In the genomic region with DNA sequence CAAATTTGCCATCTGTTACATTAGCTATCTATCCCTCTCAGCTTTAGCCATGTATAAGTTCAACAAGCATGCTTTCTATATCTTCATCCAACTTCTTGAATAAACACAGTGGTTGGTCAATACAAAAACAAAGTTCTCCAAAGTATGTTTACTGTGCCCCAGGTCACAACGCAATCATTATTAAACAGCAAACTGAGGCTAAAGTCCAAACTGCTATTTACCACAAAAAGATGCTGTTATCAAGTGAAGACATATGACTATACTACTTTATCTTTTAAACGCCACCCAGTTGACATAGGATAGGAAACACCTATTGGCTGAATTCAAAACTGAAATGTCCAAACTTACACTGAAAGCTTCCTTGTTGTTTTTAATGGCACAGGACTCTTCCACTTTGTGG, we compare ENCODE assay signal across 1 cellular context.
A peak's percentile ranks its signal among the peaks of the same experiment; 100 is the strongest.
TF ChIP-seq lines count a peak whose summit lies in the region.

No MANE protein-coding gene starts in this region.

TF ChIP-seq in HepG2, 621 proteins besides CTCF, POLR2A, EP300 and RAD21 (continued from another document and continues in another):
- TF ChIP-seq CREB1 (IDR thresholded peaks at IDR 0.05) (no peak), CREB1 (CRISPR knock-in tag; IDR thresholded peaks at IDR 0.05) (peak; percentile 78), NFYC (CRISPR knock-in tag; IDR thresholded peaks at IDR 0.05) (peak; percentile 43), RBAK (CRISPR knock-in tag; IDR thresholded peaks at IDR 0.05) (no peak), DNMT1 (CRISPR knock-in tag; IDR thresholded peaks at IDR 0.05) (no peak), NCOA2 (CRISPR knock-in tag; IDR thresholded peaks at IDR 0.05) (peak; percentile 93), DMAP1 (CRISPR knock-in tag; IDR thresholded peaks at IDR 0.05) (0 out of 2 replicates have a peak, but pooled peaks have one; percentile 26), FOSL2 (CRISPR knock-in tag; IDR thresholded peaks at IDR 0.05) (peak; percentile 52; the same call in 1 of the 2 replicates), THYN1 (CRISPR knock-in tag; IDR thresholded peaks at IDR 0.05; ENCODE audit: borderline replicate concordance, low read depth) (no peak), CBX5 (CRISPR knock-in tag; IDR thresholded peaks at IDR 0.05; ENCODE audit: borderline replicate concordance) (no peak), GATAD2A (CRISPR knock-in tag; IDR thresholded peaks at IDR 0.05) (peak; percentile 98), HHEX (CRISPR knock-in tag; IDR thresholded peaks at IDR 0.05) (peak; percentile 69), SNAPC5 (CRISPR knock-in tag; IDR thresholded peaks at IDR 0.05; ENCODE audit: borderline replicate concordance) (no peak), MNT (IDR thresholded peaks at IDR 0.05) (0 out of 2 replicates have a peak, but pooled peaks have one; percentile 44), ZBTB20 (CRISPR knock-in tag; IDR thresholded peaks at IDR 0.05; ENCODE audit: borderline replicate concordance, low read depth) (peak; percentile 72; the same call in 1 of the 2 replicates), HNF1A (IDR thresholded peaks at IDR 0.05; ENCODE audit: low read depth) (peak; percentile 59; the same call in 1 of the 2 replicates), HNF1A (CRISPR knock-in tag; IDR thresholded peaks at IDR 0.05; ENCODE audit: borderline replicate concordance) (0 out of 2 replicates have a peak, but pooled peaks have one; percentile 18), ZNF260 (CRISPR knock-in tag; IDR thresholded peaks at IDR 0.05; ENCODE audit: borderline replicate concordance, low read depth) (no peak), POGK (CRISPR knock-in tag; conservative IDR thresholded peaks at IDR 0.05) (0 out of 2 replicates have a peak, but pooled peaks have one; percentile 29), CBX1 (IDR thresholded peaks at IDR 0.05; ENCODE audit: low read depth) (no peak), ARID2 (CRISPR knock-in tag; IDR thresholded peaks at IDR 0.05; ENCODE audit: borderline replicate concordance) (no peak; the same call in 1 of the 2 replicates), ZC3H4 (CRISPR knock-in tag; IDR thresholded peaks at IDR 0.05; ENCODE audit: borderline replicate concordance) (no peak), CEBPG (CRISPR knock-in tag; IDR thresholded peaks at IDR 0.05) (peak; percentile 87), IKZF5 (CRISPR knock-in tag; IDR thresholded peaks at IDR 0.05) (peak; percentile 74; the same call in 1 of the 2 replicates), GTF3A (CRISPR knock-in tag; conservative IDR thresholded peaks at IDR 0.05) (no peak), SNRNP70 (IDR thresholded peaks at IDR 0.05; ENCODE audit: low read depth, low read length) (no peak), TBP (CRISPR knock-in tag; IDR thresholded peaks at IDR 0.05) (no peak), NFIC (IDR thresholded peaks at IDR 0.05; ENCODE audit: low read length) (peak; percentile 83)
- TF ChIP-seq, protein P1, sequence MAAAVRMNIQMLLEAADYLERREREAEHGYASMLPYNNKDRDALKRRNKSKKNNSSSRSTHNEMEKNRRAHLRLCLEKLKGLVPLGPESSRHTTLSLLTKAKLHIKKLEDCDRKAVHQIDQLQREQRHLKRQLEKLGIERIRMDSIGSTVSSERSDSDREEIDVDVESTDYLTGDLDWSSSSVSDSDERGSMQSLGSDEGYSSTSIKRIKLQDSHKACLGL (CRISPR knock-in tag; IDR thresholded peaks at IDR 0.05): no peak
- TF ChIP-seq, protein P2, sequence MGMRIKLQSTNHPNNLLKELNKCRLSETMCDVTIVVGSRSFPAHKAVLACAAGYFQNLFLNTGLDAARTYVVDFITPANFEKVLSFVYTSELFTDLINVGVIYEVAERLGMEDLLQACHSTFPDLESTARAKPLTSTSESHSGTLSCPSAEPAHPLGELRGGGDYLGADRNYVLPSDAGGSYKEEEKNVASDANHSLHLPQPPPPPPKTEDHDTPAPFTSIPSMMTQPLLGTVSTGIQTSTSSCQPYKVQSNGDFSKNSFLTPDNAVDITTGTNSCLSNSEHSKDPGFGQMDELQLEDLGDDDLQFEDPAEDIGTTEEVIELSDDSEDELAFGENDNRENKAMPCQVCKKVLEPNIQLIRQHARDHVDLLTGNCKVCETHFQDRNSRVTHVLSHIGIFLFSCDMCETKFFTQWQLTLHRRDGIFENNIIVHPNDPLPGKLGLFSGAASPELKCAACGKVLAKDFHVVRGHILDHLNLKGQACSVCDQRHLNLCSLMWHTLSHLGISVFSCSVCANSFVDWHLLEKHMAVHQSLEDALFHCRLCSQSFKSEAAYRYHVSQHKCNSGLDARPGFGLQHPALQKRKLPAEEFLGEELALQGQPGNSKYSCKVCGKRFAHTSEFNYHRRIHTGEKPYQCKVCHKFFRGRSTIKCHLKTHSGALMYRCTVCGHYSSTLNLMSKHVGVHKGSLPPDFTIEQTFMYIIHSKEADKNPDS (CRISPR knock-in tag; IDR thresholded peaks at IDR 0.05): no peak
- TF ChIP-seq, protein P3, sequence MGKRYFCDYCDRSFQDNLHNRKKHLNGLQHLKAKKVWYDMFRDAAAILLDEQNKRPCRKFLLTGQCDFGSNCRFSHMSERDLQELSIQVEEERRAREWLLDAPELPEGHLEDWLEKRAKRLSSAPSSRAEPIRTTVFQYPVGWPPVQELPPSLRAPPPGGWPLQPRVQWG (CRISPR knock-in tag; IDR thresholded peaks at IDR 0.05; ENCODE audit: borderline replicate concordance, low read depth): no peak
- TF ChIP-seq, protein P4, sequence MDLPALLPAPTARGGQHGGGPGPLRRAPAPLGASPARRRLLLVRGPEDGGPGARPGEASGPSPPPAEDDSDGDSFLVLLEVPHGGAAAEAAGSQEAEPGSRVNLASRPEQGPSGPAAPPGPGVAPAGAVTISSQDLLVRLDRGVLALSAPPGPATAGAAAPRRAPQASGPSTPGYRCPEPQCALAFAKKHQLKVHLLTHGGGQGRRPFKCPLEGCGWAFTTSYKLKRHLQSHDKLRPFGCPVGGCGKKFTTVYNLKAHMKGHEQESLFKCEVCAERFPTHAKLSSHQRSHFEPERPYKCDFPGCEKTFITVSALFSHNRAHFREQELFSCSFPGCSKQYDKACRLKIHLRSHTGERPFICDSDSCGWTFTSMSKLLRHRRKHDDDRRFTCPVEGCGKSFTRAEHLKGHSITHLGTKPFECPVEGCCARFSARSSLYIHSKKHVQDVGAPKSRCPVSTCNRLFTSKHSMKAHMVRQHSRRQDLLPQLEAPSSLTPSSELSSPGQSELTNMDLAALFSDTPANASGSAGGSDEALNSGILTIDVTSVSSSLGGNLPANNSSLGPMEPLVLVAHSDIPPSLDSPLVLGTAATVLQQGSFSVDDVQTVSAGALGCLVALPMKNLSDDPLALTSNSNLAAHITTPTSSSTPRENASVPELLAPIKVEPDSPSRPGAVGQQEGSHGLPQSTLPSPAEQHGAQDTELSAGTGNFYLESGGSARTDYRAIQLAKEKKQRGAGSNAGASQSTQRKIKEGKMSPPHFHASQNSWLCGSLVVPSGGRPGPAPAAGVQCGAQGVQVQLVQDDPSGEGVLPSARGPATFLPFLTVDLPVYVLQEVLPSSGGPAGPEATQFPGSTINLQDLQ (CRISPR knock-in tag; IDR thresholded peaks at IDR 0.05): no peak
- TF ChIP-seq, protein P5, sequence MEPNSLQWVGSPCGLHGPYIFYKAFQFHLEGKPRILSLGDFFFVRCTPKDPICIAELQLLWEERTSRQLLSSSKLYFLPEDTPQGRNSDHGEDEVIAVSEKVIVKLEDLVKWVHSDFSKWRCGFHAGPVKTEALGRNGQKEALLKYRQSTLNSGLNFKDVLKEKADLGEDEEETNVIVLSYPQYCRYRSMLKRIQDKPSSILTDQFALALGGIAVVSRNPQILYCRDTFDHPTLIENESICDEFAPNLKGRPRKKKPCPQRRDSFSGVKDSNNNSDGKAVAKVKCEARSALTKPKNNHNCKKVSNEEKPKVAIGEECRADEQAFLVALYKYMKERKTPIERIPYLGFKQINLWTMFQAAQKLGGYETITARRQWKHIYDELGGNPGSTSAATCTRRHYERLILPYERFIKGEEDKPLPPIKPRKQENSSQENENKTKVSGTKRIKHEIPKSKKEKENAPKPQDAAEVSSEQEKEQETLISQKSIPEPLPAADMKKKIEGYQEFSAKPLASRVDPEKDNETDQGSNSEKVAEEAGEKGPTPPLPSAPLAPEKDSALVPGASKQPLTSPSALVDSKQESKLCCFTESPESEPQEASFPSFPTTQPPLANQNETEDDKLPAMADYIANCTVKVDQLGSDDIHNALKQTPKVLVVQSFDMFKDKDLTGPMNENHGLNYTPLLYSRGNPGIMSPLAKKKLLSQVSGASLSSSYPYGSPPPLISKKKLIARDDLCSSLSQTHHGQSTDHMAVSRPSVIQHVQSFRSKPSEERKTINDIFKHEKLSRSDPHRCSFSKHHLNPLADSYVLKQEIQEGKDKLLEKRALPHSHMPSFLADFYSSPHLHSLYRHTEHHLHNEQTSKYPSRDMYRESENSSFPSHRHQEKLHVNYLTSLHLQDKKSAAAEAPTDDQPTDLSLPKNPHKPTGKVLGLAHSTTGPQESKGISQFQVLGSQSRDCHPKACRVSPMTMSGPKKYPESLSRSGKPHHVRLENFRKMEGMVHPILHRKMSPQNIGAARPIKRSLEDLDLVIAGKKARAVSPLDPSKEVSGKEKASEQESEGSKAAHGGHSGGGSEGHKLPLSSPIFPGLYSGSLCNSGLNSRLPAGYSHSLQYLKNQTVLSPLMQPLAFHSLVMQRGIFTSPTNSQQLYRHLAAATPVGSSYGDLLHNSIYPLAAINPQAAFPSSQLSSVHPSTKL (CRISPR knock-in tag; IDR thresholded peaks at IDR 0.05): peak; percentile 97
